In the genomic region with DNA sequence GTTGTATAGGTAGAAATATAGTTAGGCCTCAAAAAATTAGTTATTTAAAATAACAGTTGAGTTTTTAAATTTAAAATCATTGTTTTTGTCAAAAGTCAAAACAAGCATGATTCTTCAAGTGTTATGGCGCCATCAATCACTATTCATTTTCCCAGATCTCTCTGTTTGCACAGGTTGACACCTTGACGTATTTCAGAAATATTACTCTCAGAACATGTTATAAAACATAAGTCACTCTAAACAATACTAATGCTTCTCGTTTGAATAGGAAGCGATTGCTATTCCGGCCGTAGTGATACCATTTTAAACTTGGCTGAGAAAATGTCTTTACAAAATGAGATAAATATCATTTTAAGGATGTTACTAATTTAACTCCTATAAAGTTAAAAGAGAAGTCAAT, we compare ENCODE assay signal across 32 cellular contexts.
"Had no signal": no experiment of that assay in that cellular context is flagged by ENCODE, and none has a peak within 500 bp of the region (broad histone marks: within the 10 kb centered on the region; RNA-seq: fewer than 3 reads in every experiment).

No MANE protein-coding gene starts in this region.

- H3K27me3 ChIP-seq: adrenal gland, body of pancreas, brain microvascular endothelial cell, breast epithelium had no signal

- DNase-seq: activated B cell treated with CpG ODN at 0.5 μM for 24 hours; activated CD4-positive, alpha-beta memory T cell treated with anti-CD3 and anti-CD28 coated beads for 36 hours; activated CD4-positive, alpha-beta T cell treated with anti-CD3 and anti-CD28 coated beads for 4 hours; activated CD4-positive, alpha-beta T cell treated with anti-CD3 and anti-CD28 coated beads, Interleukin-2, amount 10 ng/mL, durations not matched to agents 24 days and 14 days; activated CD4-positive, alpha-beta T cell treated with anti-CD3 and anti-CD28 coated beads, Interleukin-2, amount 50 U/mL, for 1 hour; activated CD4-positive, alpha-beta T cell treated with anti-CD3 and anti-CD28 coated beads, Interleukin-2, amount 50 U/mL, for 4 hours; activated CD4-positive, CD25-positive, alpha-beta regulatory T cell treated with anti-CD3 and anti-CD28 coated beads, Interleukin-2, amount 50 U/mL, for 72 hours; activated CD8-positive, alpha-beta memory T cell treated with anti-CD3 and anti-CD28 coated beads, Interleukin-2, amount 50 U/mL, for 4 hours; activated CD8-positive, alpha-beta T cell treated with anti-CD3 and anti-CD28 coated beads for 36 hours; activated effector memory CD4-positive, alpha-beta T cell treated with anti-CD3 and anti-CD28 coated beads, Interleukin-2, amount 50 U/mL, for 16 hours; activated gamma-delta T cell treated with Interleukin-2 at 50 U/mL for 16 hours; activated naive CD4-positive, alpha-beta T cell; activated naive CD4-positive, alpha-beta T cell treated with anti-CD3 and anti-CD28 coated beads for 36 hours; activated naive CD4-positive, alpha-beta T cell treated with anti-CD3 and anti-CD28 coated beads, Interleukin-2, amount 50 U/mL, for 16 hours; activated naive CD8-positive, alpha-beta T cell treated with anti-CD3 and anti-CD28 coated beads for 36 hours; activated T-cell treated with anti-CD3 and anti-CD28 coated beads for 4 hours; activated T-cell treated with anti-CD3 and anti-CD28 coated beads, Interleukin-2, amount 50 U/mL, for 1 hour; activated T-cell treated with anti-CD3 and anti-CD28 coated beads, Interleukin-2, amount 50 U/mL, for 4 hours; activated T-cell treated with anti-CD3 and anti-CD28 coated beads, Interleukin-2, amount 50 U/mL, for 72 hours; adrenal gland; amniotic stem cell; aorta; body of pancreas; brain microvascular endothelial cell; central memory CD4-positive, alpha-beta T cell; T-cell; T-helper 17 cell; T-helper 9 cell had no signal

- H3K4me1 ChIP-seq: breast epithelium had no signal

- FAIRE-seq: astrocyte, TTC549 had no signal

- H3K4me3 ChIP-seq: adrenal gland, body of pancreas, breast epithelium had no signal

- H3K36me3 ChIP-seq: adrenal gland, brain microvascular endothelial cell, breast epithelium had no signal

- H3K27ac ChIP-seq: adrenal gland, body of pancreas, brain microvascular endothelial cell, breast epithelium, VCaP had no signal
